ENCODE assay signal across 12 cellular contexts in the genomic region with DNA sequence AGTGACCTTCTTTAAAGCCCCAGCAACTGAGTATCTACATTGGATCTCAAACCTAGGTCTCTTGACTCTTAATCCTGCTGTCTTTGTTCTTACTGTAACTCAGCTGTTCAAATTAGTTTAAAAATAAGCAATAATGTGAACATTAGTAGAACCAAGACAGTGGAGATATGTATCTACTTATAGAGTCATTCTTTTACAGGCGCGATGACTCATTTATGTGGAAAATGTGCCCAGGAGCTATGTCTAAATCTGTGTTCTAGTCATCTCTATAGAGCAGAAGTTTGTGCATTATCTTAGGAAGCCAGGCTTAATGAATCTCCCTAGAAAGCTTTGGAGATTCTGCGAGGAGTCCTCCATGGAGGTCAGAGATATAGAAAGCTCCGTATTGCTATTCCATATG.
A peak's percentile ranks its signal among the peaks of the same experiment; 100 is the strongest.
DNase-seq lines count a peak whose midpoint lies in the region; ATAC-seq, FAIRE-seq and TF ChIP-seq lines count a peak whose summit lies in the region.
"Had no signal": no experiment of that assay in that cellular context is flagged by ENCODE, and none has a peak within 500 bp of the region (broad histone marks: within the 10 kb centered on the region; RNA-seq: fewer than 3 reads in every experiment).

No MANE protein-coding gene starts in this region.

- no peaks in the 10 kb centered on the region for H3K9me1 ChIP-seq in endothelial cell of umbilical vein (replicated peaks; ENCODE audit: control insufficient read depth, extremely low read depth, insufficient read depth, low read length)

- BruUV-seq in OCI-LY7 (replicated peaks; lab: Mats Ljungman, UMichigan) (no TSS peak), endothelial cell of umbilical vein (replicated peaks; lab: Mats Ljungman, UMichigan) (no TSS peak)

- no peak overlapping the region for H3K27ac Mint-ChIP-seq in activated naive CD4-positive, alpha-beta T cell treated with anti-CD3 and anti-CD28 coated beads, Interleukin-2, amount 50 U/mL, for 72 hours

- no peak for TF ChIP-seq CTCF in OCI-LY7 (conservative IDR thresholded peaks at IDR 0.05; ENCODE audit: low read length)
- TF ChIP-seq CTCF in endothelial cell of umbilical vein (IDR thresholded peaks at IDR 0.05; ENCODE audit: extremely low read depth in 1 of 2, insufficient read depth in 1 of 2, low read depth in 1 of 2, low read length in 2 of 2), result no peak

- H3K27ac ChIP-seq in OCI-LY7 (ENCODE audit: low read depth, low read length, poor library complexity, severe bottlenecking), result no peak overlapping the region
- peak overlapping the region; percentile 24 for H3K27ac ChIP-seq in endothelial cell of umbilical vein (ENCODE audit: insufficient read depth, low read depth, low read length)

- peak overlapping the region; percentile 6 for H3K9ac ChIP-seq in endothelial cell of umbilical vein (replicated peaks; ENCODE audit: extremely low read depth, insufficient read depth, low read length)

- no peaks in the 10 kb centered on the region for H3K9me2 ChIP-seq in OCI-LY7 (ENCODE audit: insufficient read depth, low read length)

- no peaks in the 10 kb centered on the region for H3K79me2 ChIP-seq in OCI-LY7 (ENCODE audit: insufficient read depth, low read depth, low read length)
- H3K79me2 ChIP-seq in endothelial cell of umbilical vein (ENCODE audit: control insufficient read depth, insufficient read depth, low read length), result no peaks in the 10 kb centered on the region

- H4K20me1 ChIP-seq in OCI-LY7 (ENCODE audit: insufficient read depth, low read length) (no peaks in the 10 kb centered on the region), endothelial cell of umbilical vein (replicated peaks; ENCODE audit: control insufficient read depth, extremely low read depth, insufficient read depth, low read length) (no peaks in the 10 kb centered on the region)

- H3K27me3 ChIP-seq in endothelial cell of umbilical vein (ENCODE audit: control insufficient read depth in 2 of 2, insufficient read depth in 2 of 2, low read length in 2 of 2), result no peaks in the 10 kb centered on the region

- H3K36me3 Mint-ChIP-seq in activated naive CD4-positive, alpha-beta T cell treated with anti-CD3 and anti-CD28 coated beads, Interleukin-2, amount 50 U/mL, for 72 hours, result no peaks in the 10 kb centered on the region

- dilution Hi-C loops in endothelial cell of umbilical vein (cut with MboI; ENCODE audit: extremely low pct_ligation_motif_present, low sequenced_read_pairs), result no loop called here

- H3K4me2 ChIP-seq in OCI-LY7 (ENCODE audit: low read length) (peak overlapping the region; percentile 48), endothelial cell of umbilical vein (ENCODE audit: insufficient read depth, low read length) (peak overlapping the region; percentile 55)

- CTCF ChIA-PET in OCI-LY7 (lab: Charles Lee; ENCODE audit: unreplicated experiment), result no interaction called here
- CTCF ChIA-PET in endothelial cell of umbilical vein (lab: Charles Lee), result interaction anchor here (0.6 to 6.0 kb wide), 10 partner anchors 11 to 290 kb away, joined by 3 to 172 read pairs (median 4); a partner anchor contains a TSS

- H2AFZ ChIP-seq in OCI-LY7 (ENCODE audit: low read length), result peak overlapping the region; percentile 5; the same call in 1 of the 2 replicates
- no peak overlapping the region for H2AFZ ChIP-seq in endothelial cell of umbilical vein (ENCODE audit: low read depth, low read length)

- H3K9me3 ChIP-seq in OCI-LY7 (ENCODE audit: low read length) (no peaks in the 10 kb centered on the region), endothelial cell of umbilical vein (replicated peaks; ENCODE audit: control insufficient read depth, insufficient read depth, low read length) (no peaks in the 10 kb centered on the region)

- H3K4me3 ChIP-seq in OCI-LY7 (ENCODE audit: low read depth, low read length, poor library complexity, severe bottlenecking) (peak overlapping the region; percentile 3), endothelial cell of umbilical vein (replicated peaks in 1 of 3; ENCODE audit: insufficient read depth in 1 of 3, low read depth in 1 of 3, low read length in 3 of 3) (no peak overlapping the region)

- peak; percentile 46 to 86 for ATAC-seq in activated naive CD4-positive, alpha-beta T cell treated with anti-CD3 and anti-CD28 coated beads, Interleukin-2, amount 50 U/mL, for 72 hours
- ATAC-seq in stimulated activated naive CD8-positive, alpha-beta T cell treated with anti-CD3 and anti-CD28 coated beads, Interleukin-15, Interleukin-2, amounts not matched to agents 100 U/mL and 50 U/mL, for 24 hours, result peak; percentile 86
- no peak for ATAC-seq in HG02981 (IDR thresholded peaks at IDR 0.05; ENCODE audit: unreplicated experiment)

- intact Hi-C loops in OCI-LY7 (cut with micrococcal nuclease; ENCODE audit: unreplicated experiment), result no loop called here
- intact Hi-C loops in endothelial cell of umbilical vein (cut with micrococcal nuclease), result loop anchor here (2.0 to 5.0 kb wide), 2 partner anchors 255 to 771 kb away; no protein-coding TSS in a partner anchor

- H3K9me3 Mint-ChIP-seq in activated naive CD4-positive, alpha-beta T cell treated with anti-CD3 and anti-CD28 coated beads, Interleukin-2, amount 50 U/mL, for 72 hours, result no peaks in the 10 kb centered on the region

- H3K4me1 ChIP-seq in OCI-LY7 (ENCODE audit: insufficient read depth, low read length, poor library complexity, severe bottlenecking) (peaks cover 22% of the 10 kb centered on the region), endothelial cell of umbilical vein (ENCODE audit: control insufficient read depth, extremely low read depth, insufficient read depth, low read length) (peaks cover 19% of the 10 kb centered on the region)

- FAIRE-seq in endothelial cell of umbilical vein (lab: Jason Lieb, UNC), result no peak
- FAIRE-seq: GM12892 had no signal

- no peak for DNase-seq in activated naive CD4-positive, alpha-beta T cell treated with anti-CD3 and anti-CD28 coated beads, Interleukin-2, amount 50 U/mL, for 72 hours (ENCODE audit: low spot score in 2 of 2)
- DNase-seq in activated naive CD4-positive, alpha-beta T cell (lab: John Stamatoyannopoulos, UW), result no peak
- DNase-seq in OCI-LY7 (ENCODE audit: low spot score), result no peak
- peak; percentile 65 for DNase-seq in endothelial cell of umbilical vein (ENCODE audit: low read depth, low spot score)
- no peak for DNase-seq in stimulated activated naive CD8-positive, alpha-beta T cell treated with anti-CD3 and anti-CD28 coated beads, Interleukin-15, Interleukin-2, amounts not matched to agents 100 U/mL and 50 U/mL, for 24 hours
- no peak for DNase-seq in cortex of kidney (lab: John Stamatoyannopoulos, UW)
- DNase-seq in kidney tubule cell (ENCODE audit: low spot score), result no peak
- DNase-seq: activated CD4-positive, alpha-beta T cell treated with anti-CD3 and anti-CD28 coated beads, Interleukin-2, amount 50 U/mL, for 1 hour; NCI-H1092 treated with DMSO at 0.1 percent for 48 hours; RPMI8226 had no signal

- H3K36me3 ChIP-seq in OCI-LY7 (ENCODE audit: insufficient read depth, low read length) (no peaks in the 10 kb centered on the region), endothelial cell of umbilical vein (ENCODE audit: control insufficient read depth in 2 of 2, extremely low read depth in 1 of 2, insufficient read depth in 2 of 2, low read length in 2 of 2) (no peaks in the 10 kb centered on the region)

- POLR2A ChIA-PET in OCI-LY7 (lab: Charles Lee), result no interaction called here
- POLR2A ChIA-PET in endothelial cell of umbilical vein (lab: Charles Lee), result interaction anchor here (0.6 kb wide), 1 partner anchor 1515 kb away, joined by 6 read pairs; no protein-coding TSS in a partner anchor

- no peak for TF ChIP-seq POLR2A in endothelial cell of umbilical vein (IDR thresholded peaks at IDR 0.05; ENCODE audit: low read depth, low read length)

TF ChIP-seq in endothelial cell of umbilical vein, 7 proteins besides CTCF, POLR2A, EP300 and RAD21:
- peak; percentile 79 for TF ChIP-seq GATA2 (IDR thresholded peaks at IDR 0.05; ENCODE audit: insufficient read depth, insufficient read length, low read depth, low read length)
- no peak for TF ChIP-seq MYC (IDR thresholded peaks at IDR 0.05; ENCODE audit: low read depth, low read length)
- peak; percentile 82 for TF ChIP-seq FOS (IDR thresholded peaks at IDR 0.05; ENCODE audit: borderline replicate concordance, insufficient read depth, low read length)
- TF ChIP-seq JUN (IDR thresholded peaks at IDR 0.05; ENCODE audit: borderline replicate concordance, insufficient read depth, insufficient read length, low read depth), result peak; percentile 79
